Comparison of ENCODE assay signal across 13 cellular contexts in genomic region chr3:50651875-50652529, GRCh38. TPM values are rescaled to one million over a fixed set of nuclear protein-coding genes. Genes with fewer than 3 reads are reported as not detected.
A peak's percentile ranks its signal among the peaks of the same experiment; 100 is the strongest.
DNase-seq lines count a peak whose midpoint lies in the region; ATAC-seq and TF ChIP-seq lines count a peak whose summit lies in the region.
"Had no signal": no experiment of that assay in that cellular context is flagged by ENCODE, and none has a peak within 500 bp of the region (broad histone marks: within the 10 kb centered on the region; RNA-seq: fewer than 3 reads in every experiment).

No MANE protein-coding gene starts in this region.

- no peak overlapping the region for H3K4me3 Mint-ChIP-seq in activated CD8-positive, alpha-beta T cell treated with anti-CD3 and anti-CD28 coated beads for 36 hours
- H3K4me3 Mint-ChIP-seq in Caco-2 (ENCODE audit: unreplicated experiment) = no peak overlapping the region
- H3K4me3 Mint-ChIP-seq: activated CD4-positive, alpha-beta T cell treated with anti-CD3 and anti-CD28 coated beads, Interleukin-2, amount 10 ng/mL, durations not matched to agents 7 days and 5 days had no signal

- TF ChIP-seq CTCF in activated CD8-positive, alpha-beta T cell treated with anti-CD3 and anti-CD28 coated beads for 36 hours (IDR thresholded peaks at IDR 0.05) = no peak
- no peak for TF ChIP-seq CTCF in Caco-2 (IDR thresholded peaks at IDR 0.05; ENCODE audit: insufficient read depth in 1 of 2, low read depth in 1 of 2, low read length in 1 of 2, severe bottlenecking in 1 of 2, unreplicated experiment in 1 of 2)

- CTCF ChIA-PET in activated CD8-positive, alpha-beta T cell treated with anti-CD3 and anti-CD28 coated beads for 36 hours (lab: Charles Lee) = interaction anchor here (1.0 to 7.4 kb wide), 13 partner anchors 15 to 109 kb away, joined by 3 to 193 read pairs (median 7); partner anchors contain the start of genes C3orf18, CISH, DOCK3 and MAPKAPK3
- CTCF ChIA-PET in Caco-2 (lab: Charles Lee) = interaction anchor here (1.1 to 4.5 kb wide), 4 partner anchors 33 to 234 kb away, joined by 4 to 91 read pairs (median 6); partner anchors contain the start of genes CISH and MAPKAPK3

- H3K27ac ChIP-seq in right cardiac atrium (ENCODE audit: low read length) = peak overlapping the region; percentile 37
- H3K27ac ChIP-seq: SJCRH30, testis had no signal

- peaks cover 10% of the 10 kb centered on the region for H3K36me3 Mint-ChIP-seq in activated CD8-positive, alpha-beta T cell treated with anti-CD3 and anti-CD28 coated beads for 36 hours (ENCODE audit: low read depth)
- peaks cover 7% of the 10 kb centered on the region for H3K36me3 Mint-ChIP-seq in Caco-2 (ENCODE audit: insufficient read depth, unreplicated experiment)

- WGBS in right cardiac atrium = 53% methylated on average over 7 of the region's 7 CpGs

- intact Hi-C loops in left cardiac atrium (cut with DNase I) (loop anchor here in 1 of 2 donors (2.0 kb wide), 1 partner anchor 35 kb away; the partner anchor contains the start of gene MAPKAPK3), left ventricle myocardium superior (cut with micrococcal nuclease) (no loop called here), right cardiac atrium (cut with DNase I) (no loop called here), Caco-2 (cut with micrococcal nuclease; ENCODE audit: unreplicated experiment) (loop anchor here (1.0 kb wide), 2 partner anchors 36 to 80 kb away; no protein-coding TSS in a partner anchor), left colon (cut with DNase I, micrococcal nuclease) (no loop called here)
- intact Hi-C loops in activated CD8-positive, alpha-beta T cell treated with anti-CD3 and anti-CD28 coated beads for 36 hours (cut with micrococcal nuclease) = loop anchor here (5.0 kb wide), 1 partner anchor 35 kb away; the partner anchor contains the start of gene MAPKAPK3

- peak overlapping the region; percentile 22 for H3K27ac Mint-ChIP-seq in activated CD8-positive, alpha-beta T cell treated with anti-CD3 and anti-CD28 coated beads for 36 hours
- H3K27ac Mint-ChIP-seq in Caco-2 (ENCODE audit: unreplicated experiment) = no peak overlapping the region

- H3K9me3 ChIP-seq in right cardiac atrium (ENCODE audit: control insufficient read depth, low read length) = no peaks in the 10 kb centered on the region
- no peaks in the 10 kb centered on the region for H3K9me3 ChIP-seq in Caco-2
- H3K9me3 ChIP-seq: SJCRH30, testis had no signal

- no peaks in the 10 kb centered on the region for H3K9me3 Mint-ChIP-seq in activated CD8-positive, alpha-beta T cell treated with anti-CD3 and anti-CD28 coated beads for 36 hours
- H3K9me3 Mint-ChIP-seq in Caco-2 (ENCODE audit: unreplicated experiment) = no peaks in the 10 kb centered on the region
- H3K9me3 Mint-ChIP-seq: activated CD4-positive, alpha-beta T cell treated with anti-CD3 and anti-CD28 coated beads, Interleukin-2, amount 10 ng/mL, durations not matched to agents 7 days and 5 days had no signal

- peak; percentile 51 for DNase-seq in left cardiac atrium
- DNase-seq in left ventricle myocardium superior = no peak
- no peak for DNase-seq in activated CD8-positive, alpha-beta T cell treated with anti-CD3 and anti-CD28 coated beads for 36 hours
- peak in 1 of 3 donors; percentile 59 for DNase-seq in right cardiac atrium
- DNase-seq in Caco-2 = no peak
- DNase-seq in NCI-H2196 treated with DMSO at 0.1 percent for 48 hours (lab: John Stamatoyannopoulos, UW; ENCODE audit: unreplicated experiment) = no peak
- DNase-seq in left colon = no peak
- DNase-seq: NCI-H1694 treated with DMSO at 0.1 percent for 48 hours, NCI-H510A, testis had no signal

- H3K4me1 Mint-ChIP-seq in activated CD8-positive, alpha-beta T cell treated with anti-CD3 and anti-CD28 coated beads for 36 hours (ENCODE audit: low read depth) = peaks cover 25% of the 10 kb centered on the region
- no peaks in the 10 kb centered on the region for H3K4me1 Mint-ChIP-seq in Caco-2 (ENCODE audit: low read depth, unreplicated experiment)

- POLR2A ChIA-PET in activated CD8-positive, alpha-beta T cell treated with anti-CD3 and anti-CD28 coated beads for 36 hours (lab: Charles Lee) = interaction anchor here (0.6 to 6.6 kb wide), 8 partner anchors 14 to 83 kb away, joined by 4 to 53 read pairs (median 6); partner anchors contain the start of genes HEMK1 and MAPKAPK3
- POLR2A ChIA-PET in Caco-2 (lab: Charles Lee) = interaction anchor here (0.5 to 1.4 kb wide), 2 partner anchors 36 to 1038 kb away, joined by 3 to 5 read pairs; partner anchors contain the start of gene MAPKAPK3

- H3K27me3 Mint-ChIP-seq in activated CD8-positive, alpha-beta T cell treated with anti-CD3 and anti-CD28 coated beads for 36 hours = no peaks in the 10 kb centered on the region
- peaks cover 3% of the 10 kb centered on the region for H3K27me3 Mint-ChIP-seq in Caco-2 (ENCODE audit: insufficient read depth, unreplicated experiment)
- H3K27me3 Mint-ChIP-seq: activated CD4-positive, alpha-beta T cell treated with anti-CD3 and anti-CD28 coated beads, Interleukin-2, amount 10 ng/mL, durations not matched to agents 7 days and 5 days had no signal

- H3K27me3 ChIP-seq in right cardiac atrium (ENCODE audit: control insufficient read depth, insufficient read depth) = no peaks in the 10 kb centered on the region
- H3K27me3 ChIP-seq in Caco-2 (replicated peaks; ENCODE audit: control insufficient read depth, insufficient read depth, low read length) = no peaks in the 10 kb centered on the region
- H3K27me3 ChIP-seq: SJCRH30, testis had no signal

- H3K4me1 ChIP-seq in right cardiac atrium (ENCODE audit: control insufficient read depth, insufficient read depth, low read length) = peaks cover 6% of the 10 kb centered on the region
- H3K4me1 ChIP-seq in Caco-2 = no peaks in the 10 kb centered on the region
- H3K4me1 ChIP-seq: SJCRH30 had no signal

- ATAC-seq in left cardiac atrium (peak in 1 of 2 donors; percentile 11), left ventricle myocardium superior (no peak), right cardiac atrium (no peak), left colon (no peak)
- ATAC-seq in activated CD8-positive, alpha-beta T cell treated with anti-CD3 and anti-CD28 coated beads for 36 hours = no peak

- no TSS peak for BruUV-seq in Caco-2 (replicated peaks; lab: Mats Ljungman, UMichigan)

- H3K36me3 ChIP-seq in Caco-2 (ENCODE audit: control insufficient read depth, insufficient read depth, low read length) = no peaks in the 10 kb centered on the region
- H3K36me3 ChIP-seq: SJCRH30 had no signal

- H3K4me3 ChIP-seq in right cardiac atrium (ENCODE audit: low read length) (no peak overlapping the region), Caco-2 (ENCODE audit: low read depth, low read length) (no peak overlapping the region)
- H3K4me3 ChIP-seq: SJCRH30, testis had no signal

RNA-seq across cellular contexts. Expression of gene DOCK3, which starts 22.7 kb away (rescaled TPM):
- 1 to 10 TPM; 2.8 to 3.8 TPM for total RNA-seq in left cardiac atrium
- total RNA-seq in left ventricle myocardium superior = 3.8 TPM
- 1 to 10 TPM; 3.6 to 4.2 TPM for total RNA-seq in activated CD8-positive, alpha-beta T cell treated with anti-CD3 and anti-CD28 coated beads for 36 hours
- 1 to 10 TPM; 4.1 to 5.2 (median 4.6) TPM for total RNA-seq in right cardiac atrium
- polyA plus RNA-seq in right cardiac atrium = 1.9 TPM
- total RNA-seq in Caco-2 (2022) = 0.05 and 0.09 TPM in 2 replicates
- under 1 TPM; 0.09 to 0.34 TPM for total RNA-seq in left colon
- total RNA-seq: dermis blood vessel endothelial cell had no signal

RNA-seq across cellular contexts. Expression of gene MAPKAPK3, which starts 35.1 kb away (rescaled TPM):
- total RNA-seq in left cardiac atrium (100 to 1,000 TPM; 170 to 177 TPM), left ventricle myocardium superior (473 TPM), right cardiac atrium (100 to 1,000 TPM; 167 to 260 (median 225) TPM), Caco-2 (2022) (40.1 and 43.5 TPM in 2 replicates), left colon (10 to 100 TPM; 31.7 to 33.6 TPM)
- 100 to 1,000 TPM; 204 to 205 TPM for total RNA-seq in activated CD8-positive, alpha-beta T cell treated with anti-CD3 and anti-CD28 coated beads for 36 hours
- 181 TPM for polyA plus RNA-seq in right cardiac atrium

RNA-seq across cellular contexts. Expression of gene CISH, which starts 40.4 kb away (rescaled TPM):
- total RNA-seq in left cardiac atrium = 10 to 100 TPM in 1 of 2 donors, 1 to 10 TPM in 1; 10.0 to 41.9 TPM
- total RNA-seq in left ventricle myocardium superior = 10.2 TPM
- total RNA-seq in activated CD8-positive, alpha-beta T cell treated with anti-CD3 and anti-CD28 coated beads for 36 hours = 100 to 1,000 TPM; 307 to 308 TPM
- total RNA-seq in right cardiac atrium = 10 to 100 TPM in 3 of 4 donors, 1 to 10 TPM in 1; 9.1 to 27.8 (median 11.2) TPM
- polyA plus RNA-seq in right cardiac atrium = 8.0 TPM
- total RNA-seq in Caco-2 (2022) = 2.9 and 3.4 TPM in 2 replicates
- total RNA-seq in left colon = 10 to 100 TPM; 14.4 to 19.9 TPM

Comparison
In these comparisons a context has a peak if more than half of its experiments do, and no peak if none do; other contexts are left out.
1. RNA of gene CISH, which starts 40.4 kb away (total RNA-seq): 307 to 308 TPM in activated CD8-positive, alpha-beta T cell treated with anti-CD3 and anti-CD28 coated beads for 36 hours; 10.0 to 41.9 TPM in left cardiac atrium, 14.4 to 19.9 TPM in left colon, 9.1 to 27.8 TPM in right cardiac atrium, 10.2 TPM in left ventricle myocardium superior (single experiment) and 2.9 to 3.4 TPM in Caco-2; every median in the first group is over 4 times any median in the second.
2. intact Hi-C loops: an anchor here in activated CD8-positive, alpha-beta T cell treated with anti-CD3 and anti-CD28 coated beads for 36 hours (5.0 kb wide) and Caco-2 (1.0 kb wide); none called in left ventricle myocardium superior, right cardiac atrium and left colon.